In genomic region chr6:163226836-163227485, GRCh38 we compare ENCODE assay signal across 28 cellular contexts.
DNase-seq lines count a peak whose midpoint lies in the region; ATAC-seq, FAIRE-seq and TF ChIP-seq lines count a peak whose summit lies in the region.
"Had no signal": no experiment of that assay in that cellular context is flagged by ENCODE, and none has a peak within 500 bp of the region (broad histone marks: within the 10 kb centered on the region; RNA-seq: fewer than 3 reads in every experiment).

No MANE protein-coding gene starts in this region.

- POLR2A ChIA-PET in GM10248 (lab: Yijun Ruan, JAX): no interaction called here

- TF ChIP-seq CTCF in AG10803 (conservative IDR thresholded peaks at IDR 0.05; ENCODE audit: low read length) (no peak), bronchial epithelial cell (IDR thresholded peaks at IDR 0.05; ENCODE audit: insufficient read depth, low read length, severe bottlenecking) (no peak), upper lobe of right lung (IDR thresholded peaks at IDR 0.05) (no peak), GM10248 (IDR thresholded peaks at IDR 0.05; ENCODE audit: control extremely low read depth, extremely low read depth, low read depth, missing control alignments) (no peak)

- H3K4me3 ChIP-seq in AG10803 (ENCODE audit: low read length): no peak overlapping the region
- no peak overlapping the region for H3K4me3 ChIP-seq in bronchial epithelial cell (ENCODE audit: low read depth, low read length)
- no peak overlapping the region for H3K4me3 ChIP-seq in upper lobe of right lung
- H3K4me3 ChIP-seq: body of pancreas, HAP-1, left ventricle myocardium inferior had no signal

- H3K9me3 ChIP-seq in upper lobe of right lung: no peaks in the 10 kb centered on the region
- H3K9me3 ChIP-seq: body of pancreas, HAP-1 had no signal

- DNase-seq in AG10803 (ENCODE audit: low read depth) (peak; percentile 1), NCI-H226 (peak; percentile 33), bronchial epithelial cell (ENCODE audit: low read depth) (peak; percentile 80), kidney tubule cell (ENCODE audit: low spot score) (peak; percentile 84), T-helper 1 cell (no peak), upper lobe of right lung (no peak), GM10248 (ENCODE audit: extremely low spot score) (no peak)
- DNase-seq in stimulated activated CD4-positive, alpha-beta T cell treated with anti-CD3 and anti-CD28 coated beads, Interleukin-2, amount 100 ng/mL, for 48 hours: no peak
- DNase-seq: activated CD4-positive, alpha-beta T cell treated with anti-CD3 and anti-CD28 coated beads for 36 hours; activated naive CD8-positive, alpha-beta T cell treated with anti-CD3 and anti-CD28 coated beads, Interleukin-2, amount 10 ng/mL, durations not matched to agents 7 days and 5 days; activated T-cell treated with anti-CD3 and anti-CD28 coated beads for 4 hours; body of pancreas; CD4-positive, alpha-beta memory T cell; DMS 273 treated with DMSO at 0.1 percent for 48 hours; erythroblast; foreskin fibroblast; KBM-7; left ventricle myocardium inferior; naive B cell; NCI-H1417; NCI-H2081; NCI-H345; occipital lobe; stimulated activated CD8-positive, alpha-beta memory T cell treated with anti-CD3 and anti-CD28 coated beads, Interleukin-4, amount 100 ng/mL, for 48 hours; stimulated activated naive CD8-positive, alpha-beta T cell treated with anti-CD3 and anti-CD28 coated beads, Interleukin-15, amount 100 ng/mL, for 72 hours had no signal

- H3K27ac ChIP-seq in upper lobe of right lung: no peak overlapping the region
- H3K27ac ChIP-seq: body of pancreas, left ventricle myocardium inferior had no signal

- H3K27me3 ChIP-seq in bronchial epithelial cell (ENCODE audit: control insufficient read depth, insufficient read depth, low read length) (no peaks in the 10 kb centered on the region), upper lobe of right lung (no peaks in the 10 kb centered on the region)
- H3K27me3 ChIP-seq: body of pancreas had no signal

- no peak for ATAC-seq in upper lobe of right lung
- ATAC-seq: activated CD4-positive, alpha-beta T cell treated with anti-CD3 and anti-CD28 coated beads for 36 hours; body of pancreas; stimulated activated naive CD8-positive, alpha-beta T cell treated with anti-CD3 and anti-CD28 coated beads, Interleukin-15, amount 100 ng/mL, for 72 hours had no signal

- no peak for FAIRE-seq in bronchial epithelial cell (lab: Jason Lieb, UNC)
- FAIRE-seq: A204.1, G401.6 had no signal

- H3K4me1 ChIP-seq in upper lobe of right lung: no peaks in the 10 kb centered on the region
- H3K4me1 ChIP-seq: body of pancreas, HAP-1, left ventricle myocardium inferior had no signal

- CTCF ChIA-PET in GM10248 (lab: Yijun Ruan, JAX): no interaction called here

- intact Hi-C loops in upper lobe of right lung (cut with DNase I): no loop called here

- H3K36me3 ChIP-seq in bronchial epithelial cell (ENCODE audit: control insufficient read depth, insufficient read depth, low read length): no peaks in the 10 kb centered on the region
- no peaks in the 10 kb centered on the region for H3K36me3 ChIP-seq in upper lobe of right lung
- H3K36me3 ChIP-seq: HAP-1, left ventricle myocardium inferior had no signal

Comparison
In these comparisons a context has a peak if more than half of its experiments do, and no peak if none do; other contexts are left out.
1. DNase-seq: peak in AG10803 (single experiment), NCI-H226 (single experiment), bronchial epithelial cell (single experiment) and kidney tubule cell (single experiment); none in T-helper 1 cell (0 of 5), upper lobe of right lung (single experiment), stimulated activated CD4-positive, alpha-beta T cell treated with anti-CD3 and anti-CD28 coated beads, Interleukin-2, amount 100 ng/mL, for 48 hours (0 of 2) and GM10248 (single experiment).